Comparison of ENCODE assay signal across 1 cellular context in the genomic region with DNA sequence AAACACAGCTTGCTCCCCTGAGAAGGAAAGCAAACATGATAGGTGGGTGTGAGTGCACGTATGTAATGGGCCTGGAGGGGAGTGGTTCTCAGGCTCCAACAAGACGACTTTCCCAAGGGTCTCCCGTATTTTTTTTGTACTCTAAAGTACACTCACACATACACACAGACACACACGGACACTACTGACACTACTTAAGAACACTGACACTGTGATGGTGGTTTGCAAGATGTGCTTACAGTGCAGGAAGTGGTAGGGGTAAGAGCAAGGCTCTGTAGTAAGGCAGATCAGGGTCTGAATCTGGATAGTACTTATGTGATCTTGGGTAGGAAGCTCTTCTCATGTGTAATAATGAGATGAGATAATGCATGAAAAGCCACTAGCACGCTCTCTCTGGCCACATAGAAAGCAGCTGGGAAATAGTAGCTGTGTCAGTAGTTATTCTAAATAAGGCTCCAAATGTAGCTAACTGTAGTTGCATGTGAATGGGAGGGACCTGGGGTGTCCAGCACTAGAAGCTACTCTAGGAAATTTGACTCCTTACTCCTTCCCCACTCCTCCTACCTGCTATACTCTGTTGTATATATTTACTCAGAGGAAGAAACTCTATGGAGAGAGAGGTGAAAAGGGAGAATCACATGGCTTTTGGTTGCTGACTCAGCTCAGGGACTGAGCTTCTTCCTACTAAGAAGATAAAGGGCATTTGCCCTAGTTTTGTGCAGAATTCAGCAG.
TF ChIP-seq lines count a peak whose summit lies in the region.

No MANE protein-coding gene starts in this region.

TF ChIP-seq in H1, 55 proteins besides CTCF, POLR2A, EP300 and RAD21:
- TF ChIP-seq BCL11A (IDR thresholded peaks at IDR 0.05; ENCODE audit: low read depth in 2 of 2, low read length in 2 of 2) (no peak), CEBPB (IDR thresholded peaks at IDR 0.05; ENCODE audit: low read depth, low read length) (no peak), RXRA (IDR thresholded peaks at IDR 0.05; ENCODE audit: insufficient read depth, low read depth, low read length) (no peak), SP4 (IDR thresholded peaks at IDR 0.05; ENCODE audit: low read length) (no peak), CREB1 (IDR thresholded peaks at IDR 0.05) (no peak), NANOG (IDR thresholded peaks at IDR 0.05; ENCODE audit: insufficient read depth, low read depth, low read length, poor library complexity, severe bottlenecking) (no peak), NRF1 (IDR thresholded peaks at IDR 0.05; ENCODE audit: low read depth, low read length) (no peak), MAFK (IDR thresholded peaks at IDR 0.05; ENCODE audit: low read depth, low read length) (0 out of 2 replicates have a peak, but pooled peaks have one; percentile 17), SP1 (IDR thresholded peaks at IDR 0.05; ENCODE audit: low read depth, low read length) (0 out of 2 replicates have a peak, but pooled peaks have one; percentile 9), CTBP2 (IDR thresholded peaks at IDR 0.05; ENCODE audit: borderline replicate concordance, insufficient read depth, insufficient read length, low read length) (no peak), TAF1 (IDR thresholded peaks at IDR 0.05; ENCODE audit: low read depth, low read length) (no peak), GABPA (IDR thresholded peaks at IDR 0.05; ENCODE audit: borderline replicate concordance, insufficient read depth, low read length) (no peak)
- TF ChIP-seq, protein P1, sequence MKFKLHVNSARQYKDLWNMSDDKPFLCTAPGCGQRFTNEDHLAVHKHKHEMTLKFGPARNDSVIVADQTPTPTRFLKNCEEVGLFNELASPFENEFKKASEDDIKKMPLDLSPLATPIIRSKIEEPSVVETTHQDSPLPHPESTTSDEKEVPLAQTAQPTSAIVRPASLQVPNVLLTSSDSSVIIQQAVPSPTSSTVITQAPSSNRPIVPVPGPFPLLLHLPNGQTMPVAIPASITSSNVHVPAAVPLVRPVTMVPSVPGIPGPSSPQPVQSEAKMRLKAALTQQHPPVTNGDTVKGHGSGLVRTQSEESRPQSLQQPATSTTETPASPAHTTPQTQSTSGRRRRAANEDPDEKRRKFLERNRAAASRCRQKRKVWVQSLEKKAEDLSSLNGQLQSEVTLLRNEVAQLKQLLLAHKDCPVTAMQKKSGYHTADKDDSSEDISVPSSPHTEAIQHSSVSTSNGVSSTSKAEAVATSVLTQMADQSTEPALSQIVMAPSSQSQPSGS (IDR thresholded peaks at IDR 0.05; ENCODE audit: low read length): no peak
